19 cellular contexts compared by ENCODE assay signal in the genomic region with DNA sequence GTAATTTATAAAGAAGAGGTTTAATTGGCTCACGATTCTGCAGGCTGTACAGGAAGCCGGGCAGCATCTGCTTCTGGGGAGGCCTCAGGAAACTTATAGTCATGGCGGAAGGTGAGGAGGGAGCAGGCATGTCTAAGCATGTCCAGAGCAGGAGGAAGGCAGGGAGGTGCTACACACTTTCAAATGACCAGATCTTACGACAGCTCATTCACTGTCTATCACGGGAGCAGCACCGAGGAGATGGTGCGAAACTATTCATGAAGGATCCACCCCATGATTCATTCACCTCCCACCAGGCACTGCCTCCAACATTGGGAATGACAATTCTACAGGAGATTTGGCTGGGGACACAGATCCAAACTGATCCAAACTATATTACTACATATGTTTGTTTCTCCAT. TPM values are rescaled to one million over a fixed set of nuclear protein-coding genes. Genes with fewer than 3 reads are reported as not detected.
DNase-seq lines count a peak whose midpoint lies in the region; ATAC-seq and TF ChIP-seq lines count a peak whose summit lies in the region.
"Had no signal": no experiment of that assay in that cellular context is flagged by ENCODE, and none has a peak within 500 bp of the region (broad histone marks: within the 10 kb centered on the region; RNA-seq: fewer than 3 reads in every experiment).

No MANE protein-coding gene starts in this region.

- H3K36me3 Mint-ChIP-seq in WTC11, result peaks cover 67% of the 10 kb centered on the region
- peaks cover 50% of the 10 kb centered on the region for H3K36me3 Mint-ChIP-seq in endothelial cell (ENCODE audit: low read depth, unreplicated experiment)
- peaks cover 41% of the 10 kb centered on the region for H3K36me3 Mint-ChIP-seq in osteocyte (ENCODE audit: unreplicated experiment)

- no peaks in the 10 kb centered on the region for H3K9me2 ChIP-seq in SK-N-SH

- H3K79me2 ChIP-seq in SK-N-SH (ENCODE audit: insufficient read depth), result peaks cover 63% of the 10 kb centered on the region

- H3K4me1 ChIP-seq in SK-N-SH (ENCODE audit: control insufficient read depth in 1 of 2, insufficient read depth in 2 of 2, low read depth in 1 of 2, low read length in 1 of 2), result no peaks in the 10 kb centered on the region
- H3K4me1 ChIP-seq: parathyroid adenoma had no signal

- H3K4me3 ChIP-seq in SK-N-SH (ENCODE audit: low read depth in 2 of 2, low read length in 1 of 2), result no peak overlapping the region
- H3K4me3 ChIP-seq: tibial nerve had no signal

- H3K4me2 ChIP-seq in SK-N-SH, result no peak overlapping the region

- no peak overlapping the region for H3K9ac ChIP-seq in SK-N-SH
- H3K9ac ChIP-seq: parathyroid adenoma had no signal

- peaks cover 58% of the 10 kb centered on the region for H3K4me1 Mint-ChIP-seq in WTC11
- H3K4me1 Mint-ChIP-seq in endothelial cell (ENCODE audit: unreplicated experiment), result peaks cover 14% of the 10 kb centered on the region
- peaks cover 5% of the 10 kb centered on the region for H3K4me1 Mint-ChIP-seq in osteocyte (ENCODE audit: unreplicated experiment)

- H3K27me3 Mint-ChIP-seq in WTC11 (ENCODE audit: low read depth), result no peaks in the 10 kb centered on the region
- no peaks in the 10 kb centered on the region for H3K27me3 Mint-ChIP-seq in endothelial cell (ENCODE audit: unreplicated experiment)
- H3K27me3 Mint-ChIP-seq in osteocyte (ENCODE audit: unreplicated experiment), result no peaks in the 10 kb centered on the region
- H3K27me3 Mint-ChIP-seq: effector memory CD8-positive, alpha-beta T cell had no signal

- H3K27ac ChIP-seq in SK-N-SH (ENCODE audit: low read depth in 2 of 2, low read length in 1 of 2), result peak overlapping the region; percentile 5 to 28; a peak in 1 of 4 replicates
- H3K27ac ChIP-seq: 22Rv1, C4-2B, parathyroid adenoma, tibial nerve had no signal

- WGBS in SK-N-SH (ENCODE audit: low lambda C conversion rate), result 98% methylated on average over 7 of the region's 7 CpGs

- no peaks in the 10 kb centered on the region for H3K9me3 Mint-ChIP-seq in WTC11
- no peaks in the 10 kb centered on the region for H3K9me3 Mint-ChIP-seq in endothelial cell (ENCODE audit: unreplicated experiment)
- no peaks in the 10 kb centered on the region for H3K9me3 Mint-ChIP-seq in osteocyte (ENCODE audit: unreplicated experiment)
- H3K9me3 Mint-ChIP-seq: effector memory CD8-positive, alpha-beta T cell had no signal

- ATAC-seq in SK-N-SH treated with all-trans-retinoic acid at 6 μM for 48 hours (no peak), WTC11 (no peak), GM19328 (IDR thresholded peaks at IDR 0.05; ENCODE audit: unreplicated experiment) (no peak)
- ATAC-seq: effector memory CD8-positive, alpha-beta T cell had no signal

- H3K27me3 ChIP-seq in SK-N-SH (ENCODE audit: insufficient read depth), result no peaks in the 10 kb centered on the region
- H3K27me3 ChIP-seq: tibial nerve had no signal

- TF ChIP-seq EP300 in SK-N-SH (IDR thresholded peaks at IDR 0.05; ENCODE audit: borderline replicate concordance in 1 of 2, low read depth in 1 of 2, low read length in 1 of 2), result no peak

- no peak for TF ChIP-seq CTCF in SK-N-SH (IDR thresholded peaks at IDR 0.05)
- TF ChIP-seq CTCF in WTC11 (IDR thresholded peaks at IDR 0.05), result no peak
- TF ChIP-seq CTCF in endothelial cell (IDR thresholded peaks at IDR 0.05; ENCODE audit: unreplicated experiment), result no peak
- no peak for TF ChIP-seq CTCF in osteocyte (IDR thresholded peaks at IDR 0.05)

- DNase-seq in SK-N-SH (no peak), WTC11 (ENCODE audit: low spot score) (no peak), endothelial cell (ENCODE audit: low spot score) (no peak), osteocyte (ENCODE audit: extremely low spot score, unreplicated experiment) (no peak), NCI-H1048 (lab: John Stamatoyannopoulos, UW) (no peak)
- no peak for DNase-seq in stimulated activated CD4-positive, alpha-beta T cell treated with anti-CD3 and anti-CD28 coated beads, Interleukin-4, amount 100 ng/mL, for 4 hours
- DNase-seq: activated CD4-positive, alpha-beta T cell treated with anti-CD3 and anti-CD28 coated beads, Interleukin-2, amount 50 U/mL, for 4 hours; DND-41; effector memory CD8-positive, alpha-beta T cell; MM.1S; NCI-H2081 treated with DMSO at 0.1 percent for 48 hours; RPMI8226; T-helper 2 cell had no signal

- no peaks in the 10 kb centered on the region for H4K20me1 ChIP-seq in SK-N-SH (ENCODE audit: insufficient read depth)

- H3K9me3 ChIP-seq in SK-N-SH, result no peaks in the 10 kb centered on the region
- H3K9me3 ChIP-seq: tibial nerve had no signal

- POLR2A ChIA-PET in SK-N-SH (lab: Yijun Ruan, JAX) (no interaction called here), WTC11 (lab: Charles Lee) (interaction anchor here (1.2 kb wide), 1 partner anchor 8 kb away, joined by 3 read pairs; no protein-coding TSS in a partner anchor)

- no peak overlapping the region for H2AFZ ChIP-seq in SK-N-SH (ENCODE audit: low read depth)
- H2AFZ ChIP-seq: parathyroid adenoma had no signal

- no peak overlapping the region for H3K4me3 Mint-ChIP-seq in WTC11
- H3K4me3 Mint-ChIP-seq in endothelial cell (ENCODE audit: unreplicated experiment), result no peak overlapping the region
- H3K4me3 Mint-ChIP-seq in osteocyte (ENCODE audit: unreplicated experiment), result no peak overlapping the region
- H3K4me3 Mint-ChIP-seq: effector memory CD8-positive, alpha-beta T cell had no signal

- peaks cover 66 to 93% of the 10 kb centered on the region in 2 experiments for H3K36me3 ChIP-seq in SK-N-SH (replicated peaks in 1 of 2; ENCODE audit: control insufficient read depth in 1 of 2, insufficient read depth in 2 of 2, low read length in 1 of 2)

- CTCF ChIA-PET in SK-N-SH (lab: Yijun Ruan, JAX), result interaction anchor here (0.8 kb wide), 1 partner anchor 9 kb away, joined by 3 read pairs; no protein-coding TSS in a partner anchor
- CTCF ChIA-PET in WTC11 (lab: Charles Lee), result no interaction called here

- no peak for TF ChIP-seq RAD21 in SK-N-SH (IDR thresholded peaks at IDR 0.05; ENCODE audit: low read length)

- no peaks in the 10 kb centered on the region for H3F3A ChIP-seq in SK-N-SH (replicated peaks; ENCODE audit: insufficient read depth)

- H3K27ac Mint-ChIP-seq in WTC11, result peak overlapping the region; percentile 96
- peak overlapping the region; percentile 15 for H3K27ac Mint-ChIP-seq in endothelial cell (ENCODE audit: unreplicated experiment)
- H3K27ac Mint-ChIP-seq in osteocyte (ENCODE audit: unreplicated experiment), result peak overlapping the region; percentile 9

TF ChIP-seq in SK-N-SH, 30 proteins besides CTCF, POLR2A, EP300 and RAD21 (continues in another document):
- TF ChIP-seq, protein P1, sequence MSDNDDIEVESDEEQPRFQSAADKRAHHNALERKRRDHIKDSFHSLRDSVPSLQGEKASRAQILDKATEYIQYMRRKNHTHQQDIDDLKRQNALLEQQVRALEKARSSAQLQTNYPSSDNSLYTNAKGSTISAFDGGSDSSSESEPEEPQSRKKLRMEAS (IDR thresholded peaks at IDR 0.05; ENCODE audit: low read depth), result no peak
- no peak for TF ChIP-seq POLR2AphosphoS5 (IDR thresholded peaks at IDR 0.05; ENCODE audit: low read depth, low read length)
- TF ChIP-seq MEF2A (IDR thresholded peaks at IDR 0.05; ENCODE audit: borderline replicate concordance, low read depth), result no peak
- TF ChIP-seq FOXJ3 (CRISPR knock-in tag; IDR thresholded peaks at IDR 0.05), result no peak

TF ChIP-seq in SK-N-SH treated with all-trans-retinoic acid at 6 μM for 48 hours, 23 proteins besides CTCF, POLR2A, EP300 and RAD21 (continues in another document):
- no peak for TF ChIP-seq RARB (CRISPR knock-in tag; IDR thresholded peaks at IDR 0.05)

TF ChIP-seq in WTC11, 78 proteins besides CTCF, POLR2A, EP300 and RAD21 (continues in another document):
- TF ChIP-seq, protein P1 (CRISPR knock-in tag; IDR thresholded peaks at IDR 0.05), result no peak
- TF ChIP-seq GRHL2 (CRISPR knock-in tag; IDR thresholded peaks at IDR 0.05; ENCODE audit: insufficient replicate concordance, severe bottlenecking), result no peak
- no peak for TF ChIP-seq ZSCAN18 (CRISPR knock-in tag; IDR thresholded peaks at IDR 0.05)
- no peak for TF ChIP-seq ELF4 (CRISPR knock-in tag; IDR thresholded peaks at IDR 0.05; ENCODE audit: low read depth)
- no peak for TF ChIP-seq MXD4 (CRISPR knock-in tag; IDR thresholded peaks at IDR 0.05; ENCODE audit: borderline replicate concordance)
- no peak for TF ChIP-seq IRF2 (CRISPR knock-in tag; IDR thresholded peaks at IDR 0.05; ENCODE audit: borderline replicate concordance, low read depth)
- TF ChIP-seq NR3C1 (CRISPR knock-in tag; conservative IDR thresholded peaks at IDR 0.05; ENCODE audit: low read depth), result no peak
- no peak for TF ChIP-seq ZNF512 (CRISPR knock-in tag; IDR thresholded peaks at IDR 0.05; ENCODE audit: borderline replicate concordance)

RNA-seq across cellular contexts. Expression of gene SFSWAP, which starts 10.0 kb away (rescaled TPM):
- polyA plus RNA-seq in SK-N-SH (2012; rRNA removed), result 27.9 and 30.3 TPM in 2 replicates
- 13.5 and 14.0 TPM in 2 replicates for polyA plus RNA-seq in SK-N-SH (2012; cell fraction: cytosol; rRNA removed)
- 155 and 180 TPM in 2 replicates for polyA plus RNA-seq in SK-N-SH (2012; cell fraction: nucleus; rRNA removed)
- total RNA-seq in WTC11 (2021) (59.4 to 76.3 TPM (median 63.4 TPM) in 3 replicates), endothelial cell (ENCODE audit: unreplicated experiment) (56.3 TPM), osteocyte (48.0 and 51.3 TPM in 2 replicates)

Comparison
In these comparisons a context has a peak if more than half of its experiments do, and no peak if none do; other contexts are left out.
1. H3K27ac Mint-ChIP-seq: peak in every context shown above with its lines; median percentile 96 in WTC11; 15 in endothelial cell; 9 in osteocyte.